ENCODE assay signal across 1 cellular context in the genomic region with DNA sequence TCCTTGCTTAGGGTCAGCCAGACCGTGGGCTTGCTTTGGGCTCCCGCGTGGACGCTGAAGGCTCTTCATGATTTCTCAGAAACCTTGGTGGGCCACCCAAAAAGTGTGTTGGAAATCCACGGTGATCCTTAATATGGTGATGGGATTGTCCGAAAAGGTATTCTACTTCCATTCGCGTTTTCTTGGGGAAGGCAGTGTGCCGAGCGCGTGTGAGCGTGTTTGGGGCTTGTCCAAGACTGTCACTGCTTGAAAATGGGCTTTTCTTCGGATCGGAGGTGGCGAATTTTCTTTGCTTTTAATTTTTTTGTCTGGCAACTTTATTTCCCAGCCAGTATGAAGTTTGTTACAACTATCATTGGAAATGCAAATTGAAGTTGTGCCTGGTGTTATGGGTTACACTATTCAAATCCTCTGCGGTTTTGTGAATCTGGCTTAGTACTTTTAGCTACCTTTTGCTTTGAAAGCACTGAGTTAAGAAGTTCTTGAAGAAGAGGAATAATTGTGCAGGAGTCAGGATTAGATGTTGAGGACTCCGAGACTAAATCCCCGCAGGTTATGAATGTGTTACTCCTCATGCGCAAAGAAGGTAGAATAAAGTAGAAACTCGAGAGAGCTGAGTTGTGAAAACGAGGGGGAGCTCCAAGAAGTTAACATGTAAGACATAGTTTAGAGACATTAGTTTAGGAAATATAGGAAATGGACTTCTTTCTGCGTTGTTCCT.
TF ChIP-seq lines count a peak whose summit lies in the region.

No MANE protein-coding gene starts in this region.

TF ChIP-seq in GM12878, 131 proteins besides CTCF, POLR2A, EP300 and RAD21 (continued from another document):
- TF ChIP-seq, protein P1, sequence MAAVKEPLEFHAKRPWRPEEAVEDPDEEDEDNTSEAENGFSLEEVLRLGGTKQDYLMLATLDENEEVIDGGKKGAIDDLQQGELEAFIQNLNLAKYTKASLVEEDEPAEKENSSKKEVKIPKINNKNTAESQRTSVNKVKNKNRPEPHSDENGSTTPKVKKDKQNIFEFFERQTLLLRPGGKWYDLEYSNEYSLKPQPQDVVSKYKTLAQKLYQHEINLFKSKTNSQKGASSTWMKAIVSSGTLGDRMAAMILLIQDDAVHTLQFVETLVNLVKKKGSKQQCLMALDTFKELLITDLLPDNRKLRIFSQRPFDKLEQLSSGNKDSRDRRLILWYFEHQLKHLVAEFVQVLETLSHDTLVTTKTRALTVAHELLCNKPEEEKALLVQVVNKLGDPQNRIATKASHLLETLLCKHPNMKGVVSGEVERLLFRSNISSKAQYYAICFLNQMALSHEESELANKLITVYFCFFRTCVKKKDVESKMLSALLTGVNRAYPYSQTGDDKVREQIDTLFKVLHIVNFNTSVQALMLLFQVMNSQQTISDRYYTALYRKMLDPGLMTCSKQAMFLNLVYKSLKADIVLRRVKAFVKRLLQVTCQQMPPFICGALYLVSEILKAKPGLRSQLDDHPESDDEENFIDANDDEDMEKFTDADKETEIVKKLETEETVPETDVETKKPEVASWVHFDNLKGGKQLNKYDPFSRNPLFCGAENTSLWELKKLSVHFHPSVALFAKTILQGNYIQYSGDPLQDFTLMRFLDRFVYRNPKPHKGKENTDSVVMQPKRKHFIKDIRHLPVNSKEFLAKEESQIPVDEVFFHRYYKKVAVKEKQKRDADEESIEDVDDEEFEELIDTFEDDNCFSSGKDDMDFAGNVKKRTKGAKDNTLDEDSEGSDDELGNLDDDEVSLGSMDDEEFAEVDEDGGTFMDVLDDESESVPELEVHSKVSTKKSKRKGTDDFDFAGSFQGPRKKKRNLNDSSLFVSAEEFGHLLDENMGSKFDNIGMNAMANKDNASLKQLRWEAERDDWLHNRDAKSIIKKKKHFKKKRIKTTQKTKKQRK (IDR thresholded peaks at IDR 0.05; ENCODE audit: low read depth, low read length) = no peak
- TF ChIP-seq POU2F2 (IDR thresholded peaks at IDR 0.05; ENCODE audit: borderline replicate concordance, low read depth, low read length) = peak; percentile 63; the same call in 1 of the 3 replicates
